In the genomic region with DNA sequence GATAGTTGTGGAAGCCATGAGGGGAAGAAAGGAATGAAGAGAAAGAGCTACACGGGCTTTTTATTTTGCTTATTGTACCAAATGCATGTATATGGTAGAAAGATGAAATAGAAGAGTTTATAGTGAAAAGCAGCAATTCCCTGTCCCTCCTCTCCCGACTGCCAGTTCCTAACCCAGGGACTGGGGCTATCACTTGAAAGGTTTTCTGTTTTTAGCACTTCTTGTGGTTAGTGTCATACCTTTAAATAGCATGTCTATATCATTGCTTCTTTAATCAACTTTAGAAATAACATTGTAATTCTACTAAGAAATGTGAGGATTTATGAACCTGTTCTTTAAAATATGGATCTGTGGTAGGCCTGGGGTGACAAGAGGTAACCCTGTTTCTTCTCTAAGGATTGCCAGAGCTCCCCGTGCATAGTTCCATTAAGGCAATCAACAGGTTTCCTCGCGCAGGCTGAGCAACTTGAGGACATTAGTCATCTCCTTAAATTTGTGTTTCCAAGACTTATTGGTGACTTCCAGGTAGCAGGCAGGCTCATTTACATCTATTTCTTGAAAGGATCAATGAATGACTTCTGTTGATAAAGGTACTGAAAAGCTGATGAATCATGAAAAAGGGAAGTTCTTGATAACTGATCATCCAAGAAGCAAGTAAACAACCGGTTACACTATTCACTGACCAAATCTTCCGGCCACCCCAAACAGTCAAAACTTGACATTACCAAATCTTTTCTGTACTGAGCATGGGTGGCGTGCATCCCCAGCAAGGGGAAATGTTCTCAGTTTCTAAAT, we compare ENCODE assay signal across 10 cellular contexts. TPM values are rescaled to one million over a fixed set of nuclear protein-coding genes. Genes with fewer than 3 reads are reported as not detected.
A peak's percentile ranks its signal among the peaks of the same experiment; 100 is the strongest.
DNase-seq lines count a peak whose midpoint lies in the region; ATAC-seq and TF ChIP-seq lines count a peak whose summit lies in the region.
"Had no signal": no experiment of that assay in that cellular context is flagged by ENCODE, and none has a peak within 500 bp of the region (broad histone marks: within the 10 kb centered on the region; RNA-seq: fewer than 3 reads in every experiment).

No MANE protein-coding gene starts in this region.

- no peak overlapping the region for H3K4me2 ChIP-seq in GM23338
- H3K4me2 ChIP-seq: A549 had no signal

- no peak overlapping the region for H3K4me3 Mint-ChIP-seq in activated CD4-positive, alpha-beta T cell treated with anti-CD3 and anti-CD28 coated beads for 36 hours
- no peak overlapping the region for H3K4me3 Mint-ChIP-seq in GM23338

- peak overlapping the region; percentile 85 for H3K27ac Mint-ChIP-seq in activated CD4-positive, alpha-beta T cell treated with anti-CD3 and anti-CD28 coated beads for 36 hours
- no peak overlapping the region; the same call in 1 of the 2 replicates for H3K27ac Mint-ChIP-seq in GM23338

- peak; percentile 79 for DNase-seq in activated CD4-positive, alpha-beta T cell treated with anti-CD3 and anti-CD28 coated beads for 36 hours
- no peak for DNase-seq in activated CD4-positive, alpha-beta T cell treated with anti-CD3 and anti-CD28 coated beads for 4 hours
- DNase-seq in GM23338 (ENCODE audit: low spot score) (no peak), C1 segment of cervical spinal cord (lab: John Stamatoyannopoulos, UW) (no peak), anterior cingulate cortex (lab: John Stamatoyannopoulos, UW) (no peak)
- peak; percentile 32 to 52 for DNase-seq in stimulated activated CD4-positive, alpha-beta T cell treated with anti-CD3 and anti-CD28 coated beads, Interleukin-2, amount 100 ng/mL, for 48 hours
- no peak for DNase-seq in activated CD8-positive, alpha-beta memory T cell treated with anti-CD3 and anti-CD28 coated beads, Interleukin-2, amount 50 U/mL, for 4 hours

- peaks cover 35% of the 10 kb centered on the region for H3K4me1 Mint-ChIP-seq in activated CD4-positive, alpha-beta T cell treated with anti-CD3 and anti-CD28 coated beads for 36 hours
- H3K4me1 Mint-ChIP-seq in GM23338 = peaks cover 5% of the 10 kb centered on the region; the same call in 2 of the 3 replicates

- TF ChIP-seq CTCF in GM23338 (conservative IDR thresholded peaks at IDR 0.05; ENCODE audit: low read depth in 2 of 2) = no peak

- no peaks in the 10 kb centered on the region for H3K27me3 Mint-ChIP-seq in activated CD4-positive, alpha-beta T cell treated with anti-CD3 and anti-CD28 coated beads for 36 hours
- peaks cover 3% of the 10 kb centered on the region for H3K27me3 Mint-ChIP-seq in GM23338 (ENCODE audit: insufficient read depth, low read depth, poor library complexity)

- intact Hi-C loops in activated CD4-positive, alpha-beta T cell treated with anti-CD3 and anti-CD28 coated beads for 36 hours (cut with DNase I, micrococcal nuclease) = loop anchor here (1.0 to 2.0 kb wide), 6 partner anchors 15 to 92 kb away; no protein-coding TSS in a partner anchor

- peak; percentile 86 for ATAC-seq in activated CD4-positive, alpha-beta T cell treated with anti-CD3 and anti-CD28 coated beads for 36 hours
- no peak for ATAC-seq in GM23338
- peak; percentile 99 for ATAC-seq in HG03575 (IDR thresholded peaks at IDR 0.05; ENCODE audit: extremely low read depth, insufficient number of reproducible peaks, low FRiP score, unreplicated experiment)
- ATAC-seq: A549, Panc1 had no signal

- no peaks in the 10 kb centered on the region for H3K79me2 ChIP-seq in GM23338 (replicated peaks; ENCODE audit: insufficient read depth)

- H2AFZ ChIP-seq in GM23338 = 0 out of 2 replicates have a peak overlapping the region, but pooled peaks have one; percentile 57

- no peak overlapping the region for H3K27ac ChIP-seq in GM23338 (ENCODE audit: low read depth)
- H3K27ac ChIP-seq: A549 had no signal

- no peaks in the 10 kb centered on the region for H4K20me1 ChIP-seq in GM23338 (replicated peaks; ENCODE audit: insufficient read depth)

- H3K9me3 Mint-ChIP-seq in activated CD4-positive, alpha-beta T cell treated with anti-CD3 and anti-CD28 coated beads for 36 hours (ENCODE audit: low read depth) = no peaks in the 10 kb centered on the region
- no peaks in the 10 kb centered on the region for H3K9me3 Mint-ChIP-seq in GM23338

- H3K4me1 ChIP-seq in GM23338 (ENCODE audit: insufficient read depth) = peaks cover 4% of the 10 kb centered on the region; the same call in 1 of the 2 replicates
- H3K4me1 ChIP-seq: A549 had no signal

- H3K4me3 ChIP-seq in GM23338 = no peak overlapping the region
- H3K4me3 ChIP-seq: A549 had no signal

- H3K27me3 ChIP-seq in GM23338 (ENCODE audit: insufficient read depth) = no peaks in the 10 kb centered on the region

- no peaks in the 10 kb centered on the region for H3K36me3 Mint-ChIP-seq in activated CD4-positive, alpha-beta T cell treated with anti-CD3 and anti-CD28 coated beads for 36 hours (ENCODE audit: low read depth)
- no peaks in the 10 kb centered on the region for H3K36me3 Mint-ChIP-seq in GM23338 (ENCODE audit: low read depth)

- CTCF ChIA-PET in activated CD4-positive, alpha-beta T cell treated with anti-CD3 and anti-CD28 coated beads for 36 hours (lab: Charles Lee) = interaction anchor here (0.7 to 3.0 kb wide), 12 partner anchors 9 to 187 kb away, joined by 3 to 19 read pairs (median 4); no protein-coding TSS in a partner anchor

- POLR2A ChIA-PET in activated CD4-positive, alpha-beta T cell treated with anti-CD3 and anti-CD28 coated beads for 36 hours (lab: Charles Lee) = interaction anchor here (0.8 to 2.9 kb wide), 8 partner anchors 14 to 91 kb away, joined by 3 to 48 read pairs (median 4); partner anchors contain the start of gene S1PR1

- no peaks in the 10 kb centered on the region for H3F3A ChIP-seq in GM23338 (replicated peaks; ENCODE audit: low read depth)

- H3K9me2 ChIP-seq in GM23338 (ENCODE audit: insufficient read depth) = no peaks in the 10 kb centered on the region

- no peaks in the 10 kb centered on the region for H3K36me3 ChIP-seq in GM23338 (ENCODE audit: insufficient read depth)

TF ChIP-seq in GM23338, 12 proteins besides CTCF, POLR2A, EP300 and RAD21 (continues in another document):
- TF ChIP-seq EZH2phosphoT487 (IDR thresholded peaks at IDR 0.05; ENCODE audit: unreplicated experiment) (no peak), ZNF331 (CRISPR knock-in tag; IDR thresholded peaks at IDR 0.05; ENCODE audit: low read depth) (no peak), ZNF114 (CRISPR knock-in tag; IDR thresholded peaks at IDR 0.05) (no peak), STAT1 (IDR thresholded peaks at IDR 0.05; ENCODE audit: unreplicated experiment) (no peak), POLR2AphosphoS5 (IDR thresholded peaks at IDR 0.05; ENCODE audit: low read depth) (no peak)

RNA-seq across cellular contexts. Expression of gene S1PR1, which starts 37.8 kb away (rescaled TPM):
- total RNA-seq in activated CD4-positive, alpha-beta T cell treated with anti-CD3 and anti-CD28 coated beads for 36 hours = 100 to 1,000 TPM; 109 to 130 TPM
- total RNA-seq in GM23338 (2014; rRNA removed; shearing (Covaris generic)) = 4.1 and 5.2 TPM in 2 replicates
- polyA plus RNA-seq in GM23338 (2016; fragmentation: Nextera tagmentation; extraction: Ambion mirVana) = 2.6 and 2.7 TPM in 2 replicates

Comparison
In these comparisons a context has a peak if more than half of its experiments do, and no peak if none do; other contexts are left out.
1. DNase-seq: peak in activated CD4-positive, alpha-beta T cell treated with anti-CD3 and anti-CD28 coated beads for 36 hours (single experiment) and stimulated activated CD4-positive, alpha-beta T cell treated with anti-CD3 and anti-CD28 coated beads, Interleukin-2, amount 100 ng/mL, for 48 hours (2 of 2); none in activated CD4-positive, alpha-beta T cell treated with anti-CD3 and anti-CD28 coated beads for 4 hours (0 of 2), GM23338 (single experiment), C1 segment of cervical spinal cord (0 of 14), anterior cingulate cortex (0 of 58) and activated CD8-positive, alpha-beta memory T cell treated with anti-CD3 and anti-CD28 coated beads, Interleukin-2, amount 50 U/mL, for 4 hours (single experiment).
2. RNA of gene S1PR1, which starts 37.8 kb away (total RNA-seq): 109 to 130 TPM in activated CD4-positive, alpha-beta T cell treated with anti-CD3 and anti-CD28 coated beads for 36 hours; 4.1 to 5.2 TPM in GM23338; every median in the first group is over 10 times any median in the second.